13 cellular contexts compared by ENCODE assay signal in the genomic region with DNA sequence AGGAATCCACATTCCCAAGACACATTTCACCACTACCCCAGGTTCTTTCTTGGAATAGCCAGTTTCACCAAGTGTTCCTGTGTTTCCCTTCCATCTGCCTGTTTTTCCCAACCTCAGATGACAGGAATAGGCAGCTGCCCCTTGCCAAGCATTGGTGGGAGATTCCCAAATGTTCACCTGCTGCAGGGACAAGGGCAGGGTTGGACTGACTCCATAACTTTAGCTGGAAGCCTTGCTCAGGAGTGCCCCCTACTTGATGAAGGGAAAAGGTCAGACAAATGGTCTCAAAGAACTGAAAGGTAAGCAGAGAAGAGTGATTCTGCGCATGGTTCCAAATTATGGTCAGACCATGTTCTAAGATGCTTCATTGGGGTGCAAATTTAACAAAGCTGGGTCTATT. TPM values are rescaled to one million over a fixed set of nuclear protein-coding genes. Genes with fewer than 3 reads are reported as not detected.
A peak's percentile ranks its signal among the peaks of the same experiment; 100 is the strongest.
DNase-seq lines count a peak whose midpoint lies in the region; ATAC-seq and TF ChIP-seq lines count a peak whose summit lies in the region.
"Had no signal": no experiment of that assay in that cellular context is flagged by ENCODE, and none has a peak within 500 bp of the region (broad histone marks: within the 10 kb centered on the region; RNA-seq: fewer than 3 reads in every experiment).

No MANE protein-coding gene starts in this region.

- WGBS in psoas muscle, 3 donors = 97 to 100% (median 100%) methylated on average over 1 of the region's 1 CpG

- no peaks in the 10 kb centered on the region for H3K4me1 Mint-ChIP-seq in stimulated activated memory B cell treated with anti-CD40 and anti-IgM and Interleukin-4, amounts not matched to agents 10 μg/mL and 1 μg/mL and 100 μg/mL, for 72 hours
- H3K4me1 Mint-ChIP-seq in activated T-helper 2 cell treated with anti-CD3 and anti-CD28 coated beads, Interferon-gamma antibody, Interleukin-2, Interleukin-4, amounts not matched to agents 10 μg/mL and 5 μg/mL and 100 μg/mL, durations not matched to agents 14 hours and 24 hours and 36 hours (ENCODE audit: low read depth) = no peaks in the 10 kb centered on the region

- peaks cover 5% of the 10 kb centered on the region for H3K9me3 Mint-ChIP-seq in stimulated activated memory B cell treated with anti-CD40 and anti-IgM and Interleukin-4, amounts not matched to agents 10 μg/mL and 1 μg/mL and 100 μg/mL, for 72 hours
- H3K9me3 Mint-ChIP-seq in activated T-helper 2 cell treated with anti-CD3 and anti-CD28 coated beads, Interferon-gamma antibody, Interleukin-2, Interleukin-4, amounts not matched to agents 10 μg/mL and 5 μg/mL and 100 μg/mL, durations not matched to agents 14 hours and 24 hours and 36 hours = no peaks in the 10 kb centered on the region

- no peaks in the 10 kb centered on the region for H3K27me3 ChIP-seq in NT2/D1 (ENCODE audit: insufficient read depth, insufficient read length)
- no peaks in the 10 kb centered on the region for H3K27me3 ChIP-seq in psoas muscle (ENCODE audit: insufficient read depth in 3 of 3, low read length in 2 of 3)

- H3K9me3 ChIP-seq in NT2/D1 (ENCODE audit: insufficient read depth, low read length) (0 out of 2 replicates have a peak, but pooled peaks cover 7% of the 10 kb centered on the region), psoas muscle (no peaks in the 10 kb centered on the region)
- H3K9me3 ChIP-seq: adrenal gland, HAP-1 had no signal

- peak; percentile 60 for TF ChIP-seq CTCF in epithelial cell of proximal tubule (conservative IDR thresholded peaks at IDR 0.05; ENCODE audit: low read depth, low read length)
- peak; percentile 13 for TF ChIP-seq CTCF in psoas muscle (IDR thresholded peaks at IDR 0.05)

- H3K36me3 ChIP-seq in NT2/D1 (ENCODE audit: insufficient read depth, insufficient read length, low read length) = no peaks in the 10 kb centered on the region
- H3K36me3 ChIP-seq in psoas muscle (ENCODE audit: insufficient read depth in 1 of 2, low read depth in 1 of 2) = no peaks in the 10 kb centered on the region
- H3K36me3 ChIP-seq: adrenal gland, HAP-1 had no signal

- H3K36me3 Mint-ChIP-seq in stimulated activated memory B cell treated with anti-CD40 and anti-IgM and Interleukin-4, amounts not matched to agents 10 μg/mL and 1 μg/mL and 100 μg/mL, for 72 hours = no peaks in the 10 kb centered on the region
- H3K36me3 Mint-ChIP-seq in activated T-helper 2 cell treated with anti-CD3 and anti-CD28 coated beads, Interferon-gamma antibody, Interleukin-2, Interleukin-4, amounts not matched to agents 10 μg/mL and 5 μg/mL and 100 μg/mL, durations not matched to agents 14 hours and 24 hours and 36 hours (ENCODE audit: low read depth) = no peaks in the 10 kb centered on the region

- DNase-seq in DMS 273 (lab: John Stamatoyannopoulos, UW; ENCODE audit: unreplicated experiment) (peak; percentile 17), DMS 273 treated with DMSO at 0.1 percent for 48 hours (lab: John Stamatoyannopoulos, UW) (no peak), NT2/D1 (ENCODE audit: low read depth, low spot score) (peak; percentile 43), epithelial cell of proximal tubule (ENCODE audit: low read depth) (no peak), psoas muscle (no peak)
- DNase-seq in activated T-helper 2 cell treated with anti-CD3 and anti-CD28 coated beads, Interferon-gamma antibody, Interleukin-2, Interleukin-4, amounts not matched to agents 10 μg/mL and 5 μg/mL and 100 μg/mL, durations not matched to agents 14 hours and 24 hours and 36 hours (ENCODE audit: low spot score) = no peak
- DNase-seq: NCI-H446, nucleus accumbens had no signal

- H3K27ac ChIP-seq in psoas muscle = no peak overlapping the region
- H3K27ac ChIP-seq: adrenal gland had no signal

- intact Hi-C loops in psoas muscle (cut with DNase I) = loop anchor here in 1 of 2 donors (10.0 kb wide), 1 partner anchor 591 kb away; no protein-coding TSS in a partner anchor
- intact Hi-C loops in activated T-helper 2 cell treated with anti-CD3 and anti-CD28 coated beads, Interferon-gamma antibody, Interleukin-2, Interleukin-4, amounts not matched to agents 10 μg/mL and 5 μg/mL and 100 μg/mL, durations not matched to agents 14 hours and 24 hours and 36 hours (cut with micrococcal nuclease) = no loop called here

- no peak overlapping the region for H3K4me3 ChIP-seq in NT2/D1 (ENCODE audit: insufficient read length, low read depth)
- H3K4me3 ChIP-seq in epithelial cell of proximal tubule (ENCODE audit: low read depth, low read length) = no peak overlapping the region
- no peak overlapping the region for H3K4me3 ChIP-seq in psoas muscle
- H3K4me3 ChIP-seq: adrenal gland, HAP-1 had no signal

- H3K4me1 ChIP-seq in NT2/D1 (ENCODE audit: insufficient read depth, insufficient read length) = no peaks in the 10 kb centered on the region
- H3K4me1 ChIP-seq in psoas muscle = no peaks in the 10 kb centered on the region
- H3K4me1 ChIP-seq: adrenal gland, HAP-1 had no signal

- no peak overlapping the region for H3K4me3 Mint-ChIP-seq in stimulated activated memory B cell treated with anti-CD40 and anti-IgM and Interleukin-4, amounts not matched to agents 10 μg/mL and 1 μg/mL and 100 μg/mL, for 72 hours
- no peak overlapping the region for H3K4me3 Mint-ChIP-seq in activated T-helper 2 cell treated with anti-CD3 and anti-CD28 coated beads, Interferon-gamma antibody, Interleukin-2, Interleukin-4, amounts not matched to agents 10 μg/mL and 5 μg/mL and 100 μg/mL, durations not matched to agents 14 hours and 24 hours and 36 hours (ENCODE audit: low read depth)

- no peaks in the 10 kb centered on the region for H3K27me3 Mint-ChIP-seq in stimulated activated memory B cell treated with anti-CD40 and anti-IgM and Interleukin-4, amounts not matched to agents 10 μg/mL and 1 μg/mL and 100 μg/mL, for 72 hours
- H3K27me3 Mint-ChIP-seq in activated T-helper 2 cell treated with anti-CD3 and anti-CD28 coated beads, Interferon-gamma antibody, Interleukin-2, Interleukin-4, amounts not matched to agents 10 μg/mL and 5 μg/mL and 100 μg/mL, durations not matched to agents 14 hours and 24 hours and 36 hours (ENCODE audit: low read depth) = no peaks in the 10 kb centered on the region

- H3K27ac Mint-ChIP-seq in stimulated activated memory B cell treated with anti-CD40 and anti-IgM and Interleukin-4, amounts not matched to agents 10 μg/mL and 1 μg/mL and 100 μg/mL, for 72 hours = no peak overlapping the region
- no peak overlapping the region for H3K27ac Mint-ChIP-seq in activated T-helper 2 cell treated with anti-CD3 and anti-CD28 coated beads, Interferon-gamma antibody, Interleukin-2, Interleukin-4, amounts not matched to agents 10 μg/mL and 5 μg/mL and 100 μg/mL, durations not matched to agents 14 hours and 24 hours and 36 hours

- ATAC-seq in psoas muscle (no peak), GM18511 (IDR thresholded peaks at IDR 0.05; ENCODE audit: unreplicated experiment) (no peak)
- no peak for ATAC-seq in stimulated activated memory B cell treated with anti-CD40 and anti-IgM and Interleukin-4, amounts not matched to agents 10 μg/mL and 1 μg/mL and 100 μg/mL, for 72 hours
- ATAC-seq: activated CD4-positive, CD25-positive, alpha-beta regulatory T cell treated with anti-CD3 and anti-CD28 coated beads, Interleukin-2, amount 50 U/mL, for 24 hours had no signal

- H3K9ac ChIP-seq in NT2/D1 (ENCODE audit: insufficient read length, low read depth) = no peak overlapping the region

RNA-seq across cellular contexts. Expression of a gene that starts 45.1 kb away (rescaled TPM):
- not detected in 2 replicates for total RNA-seq in epithelial cell of proximal tubule
- not detected for total RNA-seq in psoas muscle
- not detected for polyA plus RNA-seq in psoas muscle
- not detected in 2 replicates for total RNA-seq in activated T-helper 2 cell treated with anti-CD3 and anti-CD28 coated beads, Interferon-gamma antibody, Interleukin-2, Interleukin-4, amounts not matched to agents 10 μg/mL and 5 μg/mL and 100 μg/mL, durations not matched to agents 14 hours and 24 hours and 36 hours
- total RNA-seq: adrenal gland had no signal
- polyA plus RNA-seq: adrenal gland had no signal

Comparison
In these comparisons a context has a peak if more than half of its experiments do, and no peak if none do; other contexts are left out.
1. DNase-seq: peak in DMS 273 (single experiment) and NT2/D1 (single experiment); none in DMS 273 treated with DMSO at 0.1 percent for 48 hours (single experiment), epithelial cell of proximal tubule (single experiment), psoas muscle (0 of 2) and activated T-helper 2 cell treated with anti-CD3 and anti-CD28 coated beads, Interferon-gamma antibody, Interleukin-2, Interleukin-4, amounts not matched to agents 10 μg/mL and 5 μg/mL and 100 μg/mL, durations not matched to agents 14 hours and 24 hours and 36 hours (single experiment).